8 cellular contexts compared by ENCODE assay signal in the genomic region with DNA sequence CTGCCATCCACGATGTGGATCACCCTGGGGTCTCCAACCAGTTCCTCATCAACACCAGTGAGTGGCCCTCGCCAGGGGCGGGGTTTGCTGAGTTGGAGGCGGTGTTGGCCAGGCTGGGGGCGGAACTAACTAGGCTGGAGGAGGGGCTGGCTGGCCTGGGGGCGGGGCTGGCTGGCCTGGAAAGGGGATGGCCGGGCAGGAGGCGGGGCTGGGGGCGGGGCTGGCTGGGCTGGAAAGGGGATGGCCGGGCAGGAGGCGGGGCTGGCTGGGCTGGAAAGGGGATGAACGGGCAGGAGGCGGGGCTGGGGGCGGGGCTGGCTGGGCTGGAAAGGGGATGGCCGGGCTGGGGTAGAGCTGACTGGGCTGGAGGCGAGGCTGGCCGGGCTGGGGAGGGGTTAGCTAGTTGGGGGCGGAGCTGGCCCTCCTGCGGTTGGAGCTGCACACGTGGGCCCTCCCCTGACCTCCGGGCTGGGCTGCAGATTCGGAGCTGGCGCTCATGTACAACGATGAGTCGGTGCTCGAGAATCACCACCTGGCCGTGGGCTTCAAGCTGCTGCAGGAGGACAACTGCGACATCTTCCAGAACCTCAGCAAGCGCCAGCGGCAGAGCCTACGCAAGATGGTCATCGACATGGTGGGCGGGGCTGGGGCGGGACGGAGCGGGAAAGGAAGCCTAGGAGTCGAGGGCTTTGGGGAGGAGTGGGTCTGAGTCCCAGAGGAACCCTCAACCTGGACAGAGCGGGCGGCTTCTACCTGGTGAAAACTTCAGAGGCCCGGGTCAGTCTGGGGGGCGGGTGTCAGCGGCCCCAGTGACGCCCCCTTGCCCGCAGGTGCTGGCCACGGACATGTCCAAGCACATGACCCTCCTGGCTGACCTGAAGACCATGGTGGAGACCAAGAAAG. TPM values are rescaled to one million over a fixed set of nuclear protein-coding genes. Genes with fewer than 3 reads are reported as not detected.
DNase-seq lines count a peak whose midpoint lies in the region; ATAC-seq and TF ChIP-seq lines count a peak whose summit lies in the region.

No MANE protein-coding gene starts in this region.

- TF ChIP-seq POLR2A in lower leg skin (IDR thresholded peaks at IDR 0.05), result no peak

- peaks cover 12% of the 10 kb centered on the region for H3K4me1 Mint-ChIP-seq in activated CD8-positive, alpha-beta T cell treated with anti-CD3 and anti-CD28 coated beads for 36 hours (ENCODE audit: low read depth)

- intact Hi-C loops in activated CD8-positive, alpha-beta T cell treated with anti-CD3 and anti-CD28 coated beads for 36 hours (cut with micrococcal nuclease), result no loop called here
- intact Hi-C loops in lower leg skin (cut with DNase I; ENCODE audit: low total_unique reads), result no loop called here

- peaks cover 0 to 9% of the 10 kb centered on the region in 2 donors for H3K36me3 ChIP-seq in duodenal mucosa (ENCODE audit: control insufficient read depth in 1 of 2, insufficient read depth in 2 of 2, low read length in 2 of 2)

- WGBS in lower leg skin, 2 donors, result 9 to 14% methylated on average over 33 to 43 of the region's 45 CpGs

- H3K4me3 ChIP-seq in GM12875 (ENCODE audit: low read depth, low read length) (peak overlapping the region; percentile 29), duodenal mucosa (ENCODE audit: low read depth in 1 of 2, low read length in 2 of 2) (peak overlapping the region; percentile 61), lower leg skin (ENCODE audit: low read depth, poor library complexity, severe bottlenecking) (no peak overlapping the region)

- no peaks in the 10 kb centered on the region for H3K9me3 ChIP-seq in duodenal mucosa (ENCODE audit: control insufficient read depth in 1 of 2, low read length in 2 of 2)

- TF ChIP-seq CTCF in GM12875 (IDR thresholded peaks at IDR 0.05; ENCODE audit: borderline replicate concordance, insufficient read depth, low read depth, low read length) (no peak), lower leg skin (IDR thresholded peaks at IDR 0.05) (no peak)
- no peak for TF ChIP-seq CTCF in activated CD8-positive, alpha-beta T cell treated with anti-CD3 and anti-CD28 coated beads for 36 hours (IDR thresholded peaks at IDR 0.05)

- peak; percentile 88 for ATAC-seq in HG02798 (IDR thresholded peaks at IDR 0.05; ENCODE audit: poor library complexity, unreplicated experiment)
- ATAC-seq in activated CD8-positive, alpha-beta T cell treated with anti-CD3 and anti-CD28 coated beads for 36 hours, result peak; percentile 97

- no peak overlapping the region for H3K4me3 Mint-ChIP-seq in activated CD8-positive, alpha-beta T cell treated with anti-CD3 and anti-CD28 coated beads for 36 hours

- no peaks in the 10 kb centered on the region for H3K9me3 Mint-ChIP-seq in activated CD8-positive, alpha-beta T cell treated with anti-CD3 and anti-CD28 coated beads for 36 hours

- no peaks in the 10 kb centered on the region for H3K27me3 Mint-ChIP-seq in activated CD8-positive, alpha-beta T cell treated with anti-CD3 and anti-CD28 coated beads for 36 hours

- no peak overlapping the region for H3K9ac ChIP-seq in duodenal mucosa (ENCODE audit: low read depth in 1 of 2, low read length in 2 of 2)

- no peak overlapping the region for H3K27ac Mint-ChIP-seq in activated CD8-positive, alpha-beta T cell treated with anti-CD3 and anti-CD28 coated beads for 36 hours

- H3K4me1 ChIP-seq in duodenal mucosa (ENCODE audit: control insufficient read depth in 1 of 2, insufficient read depth in 2 of 2, low read length in 2 of 2), result peaks cover 2 to 6% of the 10 kb centered on the region in 2 donors

- peaks cover 10% of the 10 kb centered on the region for H3K36me3 Mint-ChIP-seq in activated CD8-positive, alpha-beta T cell treated with anti-CD3 and anti-CD28 coated beads for 36 hours (ENCODE audit: low read depth)

- H3K27me3 ChIP-seq in duodenal mucosa (ENCODE audit: control insufficient read depth in 1 of 2, insufficient read depth in 2 of 2, low read length in 2 of 2), result no peaks in the 10 kb centered on the region

- DNase-seq in NCI-H345 (lab: John Stamatoyannopoulos, UW) (peak; percentile 89), lower leg skin (ENCODE audit: low spot score in 2 of 2) (peak; percentile 89 to 98), NOMO-1 treated with DMSO at 0.1 percent for 48 hours (lab: John Stamatoyannopoulos, UW; ENCODE audit: unreplicated experiment) (no peak)
- DNase-seq in activated CD8-positive, alpha-beta T cell treated with anti-CD3 and anti-CD28 coated beads for 36 hours, result peak; percentile 95
- DNase-seq in stimulated activated CD4-positive, alpha-beta T cell treated with anti-CD3 and anti-CD28 coated beads, Interleukin-4, amount 100 ng/mL, for 24 hours, result peak; percentile 82

- CTCF ChIA-PET in activated CD8-positive, alpha-beta T cell treated with anti-CD3 and anti-CD28 coated beads for 36 hours (lab: Charles Lee), result interaction anchor here (0.7 to 2.0 kb wide), 5 partner anchors 12 to 72 kb away, joined by 3 to 5 read pairs (median 3); no protein-coding TSS in a partner anchor

- POLR2A ChIA-PET in activated CD8-positive, alpha-beta T cell treated with anti-CD3 and anti-CD28 coated beads for 36 hours (lab: Charles Lee), result interaction anchor here (0.5 to 1.0 kb wide), 2 partner anchors 34 to 38 kb away, joined by 3 read pairs; no protein-coding TSS in a partner anchor

- H3K27ac ChIP-seq in duodenal mucosa (ENCODE audit: low read depth, low read length), result no peak overlapping the region

RNA-seq across cellular contexts. Expression of a gene that starts 41.0 kb away (rescaled TPM):
- total RNA-seq in activated CD8-positive, alpha-beta T cell treated with anti-CD3 and anti-CD28 coated beads for 36 hours, result 10 to 100 TPM; 24.6 to 25.5 TPM
- total RNA-seq in lower leg skin, result 1 to 10 TPM; 4.1 to 6.8 (median 5.7) TPM

RNA-seq across cellular contexts. Expression of a gene that starts 41.9 kb away (rescaled TPM):
- total RNA-seq in activated CD8-positive, alpha-beta T cell treated with anti-CD3 and anti-CD28 coated beads for 36 hours, result 10 to 100 TPM; 44.7 to 55.0 TPM
- total RNA-seq in lower leg skin, result 100 to 1,000 TPM in 1 of 4 donors, 10 to 100 TPM in 3; 81.6 to 102 (median 89.0) TPM

RNA-seq across cellular contexts. Expression of a gene that starts 55.9 kb away (rescaled TPM):
- 1 to 10 TPM in 1 of 2 experiments, under 1 TPM in 1; 0.81 to 1.1 TPM for total RNA-seq in activated CD8-positive, alpha-beta T cell treated with anti-CD3 and anti-CD28 coated beads for 36 hours
- 10 to 100 TPM; 34.9 to 64.0 (median 42.3) TPM for total RNA-seq in lower leg skin

RNA-seq across cellular contexts. Expression of a gene that starts 58.0 kb away (rescaled TPM):
- 100 to 1,000 TPM; 236 to 238 TPM for total RNA-seq in activated CD8-positive, alpha-beta T cell treated with anti-CD3 and anti-CD28 coated beads for 36 hours
- total RNA-seq in lower leg skin, result 100 to 1,000 TPM in 3 of 4 donors, 10 to 100 TPM in 1; 92.8 to 142 (median 120) TPM

Comparison
In these comparisons a context has a peak if more than half of its experiments do, and no peak if none do; other contexts are left out.
1. RNA of a gene that starts 55.9 kb away (total RNA-seq): 34.9 to 64.0 TPM in lower leg skin; 0.81 to 1.1 TPM in activated CD8-positive, alpha-beta T cell treated with anti-CD3 and anti-CD28 coated beads for 36 hours; every median in the first group is over 10 times any median in the second.